In genomic region chr19:16594131-16594586, GRCh38 we compare ENCODE assay signal across 10 cellular contexts. TPM values are rescaled to one million over a fixed set of nuclear protein-coding genes. Genes with fewer than 3 reads are reported as not detected.
DNase-seq lines count a peak whose midpoint lies in the region; ATAC-seq, FAIRE-seq and TF ChIP-seq lines count a peak whose summit lies in the region.
"Had no signal": no experiment of that assay in that cellular context is flagged by ENCODE, and none has a peak within 500 bp of the region (broad histone marks: within the 10 kb centered on the region; RNA-seq: fewer than 3 reads in every experiment).

No MANE protein-coding gene starts in this region.

- peak overlapping the region; percentile 68 to 73 for H3K27ac Mint-ChIP-seq in activated naive CD4-positive, alpha-beta T cell treated with anti-CD3 and anti-CD28 coated beads, Interleukin-2, amount 50 U/mL, for 72 hours

- peaks cover 89% of the 10 kb centered on the region for H3K79me2 ChIP-seq in HepG2 (ENCODE audit: insufficient read depth, low read length)

- H3K9ac ChIP-seq in HepG2 (ENCODE audit: insufficient read depth, low read depth, low read length) = no peak overlapping the region

- H3K36me3 ChIP-seq in right lobe of liver (no peaks in the 10 kb centered on the region), HepG2 (replicated peaks in 1 of 2; ENCODE audit: control insufficient read depth in 1 of 2, insufficient read depth in 2 of 2, low read length in 2 of 2) (peaks cover 0 to 4% of the 10 kb centered on the region in 2 experiments; a peak in 1 of 5 replicates), Peyer's patch (no peaks in the 10 kb centered on the region), upper lobe of left lung (no peaks in the 10 kb centered on the region)
- H3K36me3 ChIP-seq: SJCRH30 had no signal

- peak; percentile 17 to 46 (median 25) for ATAC-seq in right lobe of liver
- ATAC-seq in HepG2 = no peak
- peak; percentile 43 to 86 for ATAC-seq in activated naive CD4-positive, alpha-beta T cell treated with anti-CD3 and anti-CD28 coated beads, Interleukin-2, amount 50 U/mL, for 72 hours
- ATAC-seq in upper lobe of left lung (ENCODE audit: low FRiP score in 2 of 2) = peak in 1 of 2 donors; percentile 31
- ATAC-seq in GM21423 (IDR thresholded peaks at IDR 0.05; ENCODE audit: unreplicated experiment) = no peak
- ATAC-seq in HG03521 (IDR thresholded peaks at IDR 0.05; ENCODE audit: unreplicated experiment) = no peak
- ATAC-seq: right cardiac atrium had no signal

- WGBS in right lobe of liver (ENCODE audit: insufficient coverage, low coverage, low lambda C conversion rate, missing lambda C conversion rate) = 50% methylated on average over 2 of the region's 10 CpGs
- 100% methylated on average over 2 of the region's 10 CpGs for WGBS in HepG2 (ENCODE audit: low lambda C conversion rate)
- 50 to 61% methylated on average over 3 to 10 of the region's 10 CpGs for WGBS in upper lobe of left lung, 2 donors

- peaks cover 20% of the 10 kb centered on the region for H4K20me1 ChIP-seq in HepG2 (ENCODE audit: insufficient read depth, low read length)

- no peak for TF ChIP-seq POLR2A in right lobe of liver (IDR thresholded peaks at IDR 0.05)
- TF ChIP-seq POLR2A in HepG2 (IDR thresholded peaks at IDR 0.05; ENCODE audit: insufficient read depth in 1 of 2, low read depth in 2 of 2, low read length in 2 of 2) = no peak
- TF ChIP-seq POLR2A in Peyer's patch (IDR thresholded peaks at IDR 0.05) = no peak
- no peak for TF ChIP-seq POLR2A in upper lobe of left lung (IDR thresholded peaks at IDR 0.05)

- in situ Hi-C loops in HepG2 (cut with HindIII; ENCODE audit: extremely low pct_ligation_motif_present, low pct_unique_long_range_greater_than_20kb) = no loop called here

- H3K4me2 ChIP-seq in HepG2 (ENCODE audit: low read depth, low read length) = no peak overlapping the region

- H3K4me3 ChIP-seq in right lobe of liver = no peak overlapping the region
- H3K4me3 ChIP-seq in HepG2 (replicated peaks in 1 of 3; ENCODE audit: insufficient read depth in 1 of 3, low read depth in 2 of 3, low read length in 3 of 3) = no peak overlapping the region
- peak overlapping the region in 1 of 4 donors; percentile 16 for H3K4me3 ChIP-seq in Peyer's patch
- H3K4me3 ChIP-seq in upper lobe of left lung = no peak overlapping the region
- H3K4me3 ChIP-seq: SJCRH30 had no signal

- no peaks in the 10 kb centered on the region for H3K9me3 ChIP-seq in right lobe of liver
- no peaks in the 10 kb centered on the region for H3K9me3 ChIP-seq in HepG2 (ENCODE audit: low read length)
- H3K9me3 ChIP-seq in Peyer's patch = no peaks in the 10 kb centered on the region
- no peaks in the 10 kb centered on the region for H3K9me3 ChIP-seq in upper lobe of left lung
- H3K9me3 ChIP-seq: SJCRH30 had no signal

- H3K36me3 Mint-ChIP-seq in activated naive CD4-positive, alpha-beta T cell treated with anti-CD3 and anti-CD28 coated beads, Interleukin-2, amount 50 U/mL, for 72 hours = no peaks in the 10 kb centered on the region

- DNase-seq in right lobe of liver = no peak
- DNase-seq in HepG2 (ENCODE audit: low spot score) = no peak
- peak in 2 of 3 donors; percentile 72 for DNase-seq in Peyer's patch
- DNase-seq in activated naive CD4-positive, alpha-beta T cell treated with anti-CD3 and anti-CD28 coated beads, Interleukin-2, amount 50 U/mL, for 72 hours (ENCODE audit: low spot score in 2 of 2) = peak in 1 of 2 donors; percentile 80
- DNase-seq in upper lobe of left lung = peak; percentile 47 to 77
- no peak for DNase-seq in RKO (ENCODE audit: low spot score)
- DNase-seq: right cardiac atrium, SJCRH30 had no signal

- TF ChIP-seq CTCF in right lobe of liver (IDR thresholded peaks at IDR 0.05) = no peak
- no peak for TF ChIP-seq CTCF in HepG2 (CRISPR knock-in tag; IDR thresholded peaks at IDR 0.05)
- TF ChIP-seq CTCF in Peyer's patch (IDR thresholded peaks at IDR 0.05) = no peak
- no peak for TF ChIP-seq CTCF in upper lobe of left lung (IDR thresholded peaks at IDR 0.05)

- H3K9me3 Mint-ChIP-seq in activated naive CD4-positive, alpha-beta T cell treated with anti-CD3 and anti-CD28 coated beads, Interleukin-2, amount 50 U/mL, for 72 hours = no peaks in the 10 kb centered on the region

- FAIRE-seq in HepG2 (lab: Jason Lieb, UNC) = no peak

- CTCF ChIA-PET in HepG2 (lab: Yijun Ruan, JAX; ENCODE audit: low intra/inter-chr PET ratio, low total read pairs) = no interaction called here

- POLR2A ChIA-PET in HepG2 (lab: Yijun Ruan, JAX) = no interaction called here

- H3K4me1 ChIP-seq in right lobe of liver = peaks cover 0 to 4% (median 0%) of the 10 kb centered on the region in 4 donors
- peaks cover 22% of the 10 kb centered on the region for H3K4me1 ChIP-seq in HepG2 (ENCODE audit: insufficient read depth, low read length)
- H3K4me1 ChIP-seq in Peyer's patch = peaks cover 0 to 47% (median 21%) of the 10 kb centered on the region in 4 donors
- H3K4me1 ChIP-seq in upper lobe of left lung = peaks cover 34 to 72% (median 47%) of the 10 kb centered on the region in 4 donors

- H3K27ac ChIP-seq in right lobe of liver (no peak overlapping the region), HepG2 (ENCODE audit: extremely low read length, insufficient read depth, low read length) (no peak overlapping the region), Peyer's patch (peak overlapping the region in 3 of 4 donors; percentile 3 to 59 (median 27)), upper lobe of left lung (peak overlapping the region in 2 of 4 donors; percentile 12 to 41)
- H3K27ac ChIP-seq: SJCRH30 had no signal

- no peak for TF ChIP-seq RAD21 in HepG2 (CRISPR knock-in tag; IDR thresholded peaks at IDR 0.05)

- TF ChIP-seq EP300 in HepG2 (IDR thresholded peaks at IDR 0.05; ENCODE audit: low read depth in 2 of 2, low read length in 2 of 2) (no peak), HepG2 (CRISPR knock-in tag; IDR thresholded peaks at IDR 0.05; ENCODE audit: borderline replicate concordance) (no peak), upper lobe of left lung (IDR thresholded peaks at IDR 0.05) (no peak)

- intact Hi-C loops in right lobe of liver (cut with DNase I) (no loop called here), HepG2 (cut with micrococcal nuclease; ENCODE audit: unreplicated experiment) (no loop called here)

- H3K27me3 ChIP-seq in right lobe of liver (no peaks in the 10 kb centered on the region), HepG2 (ENCODE audit: control insufficient read depth in 1 of 2, insufficient read depth in 2 of 2, low read length in 2 of 2) (no peaks in the 10 kb centered on the region), Peyer's patch (no peaks in the 10 kb centered on the region), upper lobe of left lung (no peaks in the 10 kb centered on the region)
- H3K27me3 ChIP-seq: SJCRH30 had no signal

- no TSS peak for BruUV-seq in HepG2 (replicated peaks; lab: Mats Ljungman, UMichigan)

- H2AFZ ChIP-seq in HepG2 (ENCODE audit: low read length) = no peak overlapping the region

RNA-seq across cellular contexts. Expression of gene SLC35E1, which starts 21.9 kb away (rescaled TPM):
- total RNA-seq in right lobe of liver (10 to 100 TPM; 17.2 to 27.4 (median 20.1) TPM), HepG2 (2016; rRNA removed; fragmentation: Illumina TruSeq; extraction: Trizol) (17.2 and 21.2 TPM in 2 replicates), Peyer's patch (10 to 100 TPM; 23.9 to 62.0 (median 41.9) TPM), upper lobe of left lung (10 to 100 TPM; 48.5 to 60.8 (median 53.2) TPM)
- total RNA-seq in HepG2 (2016; cell fraction: cytosol; rRNA removed; fragmentation: Illumina TruSeq; extraction: Trizol; ENCODE audit: low read depth) = 6.0 and 7.6 TPM in 2 replicates
- total RNA-seq in HepG2 (2016; cell fraction: insoluble cytoplasmic fraction; rRNA removed; fragmentation: Illumina TruSeq; extraction: Trizol) = 15.6 and 20.2 TPM in 2 replicates
- total RNA-seq in HepG2 (2016; cell fraction: membrane; rRNA removed; fragmentation: Illumina TruSeq; extraction: Trizol) = 18.9 and 19.7 TPM in 2 replicates
- total RNA-seq in HepG2 (2016; cell fraction: nucleus; rRNA removed; fragmentation: Illumina TruSeq; extraction: Trizol) = 18.5 and 21.4 TPM in 2 replicates
- 46.5 and 48.0 TPM in 2 replicates for polyA plus RNA-seq in HepG2 (2011; rRNA removed)
- 31.6 and 37.8 TPM in 2 replicates for polyA plus RNA-seq in HepG2 (2011; cell fraction: cytosol; rRNA removed)
- polyA plus RNA-seq in HepG2 (2011; cell fraction: nucleus; rRNA removed) = 26.3 and 38.8 TPM in 2 replicates
- polyA plus RNA-seq in HepG2 (2012) = 25.6 and 26.5 TPM in 2 replicates
- polyA plus RNA-seq in HepG2 (2016; cell fraction: cytosol; fragmentation: Illumina TruSeq; extraction: Trizol; ENCODE audit: low read depth) = 5.7 and 6.3 TPM in 2 replicates
- polyA plus RNA-seq in HepG2 (2016; cell fraction: insoluble cytoplasmic fraction; fragmentation: Illumina TruSeq; extraction: Trizol; ENCODE audit: low read depth) = 16.1 and 22.5 TPM in 2 replicates
- polyA plus RNA-seq in HepG2 (2016; cell fraction: membrane; fragmentation: Illumina TruSeq; extraction: Trizol; ENCODE audit: low read depth) = 20.6 and 22.2 TPM in 2 replicates
- 45.9 and 46.6 TPM in 2 replicates for polyA plus RNA-seq in HepG2 (2016; cell fraction: nucleus; fragmentation: Illumina TruSeq; extraction: Trizol; ENCODE audit: insufficient read depth, low read depth)
- 181 and 185 TPM in 2 replicates for polyA minus RNA-seq in HepG2 (2011; rRNA and poly(A)+ RNA removed; ENCODE audit: low replicate concordance)
- polyA minus RNA-seq in HepG2 (2011; cell fraction: cytosol; rRNA and poly(A)+ RNA removed) = 33.0 and 39.5 TPM in 2 replicates
- polyA minus RNA-seq in HepG2 (2011; cell fraction: nucleus; rRNA and poly(A)+ RNA removed) = 24.8 and 31.7 TPM in 2 replicates
- 10 to 100 TPM; 39.5 to 58.2 TPM for total RNA-seq in activated naive CD4-positive, alpha-beta T cell treated with anti-CD3 and anti-CD28 coated beads, Interleukin-2, amount 50 U/mL, for 72 hours

RNA-seq across cellular contexts. Expression of gene MED26, which starts 33.8 kb away (rescaled TPM):
- total RNA-seq in right lobe of liver (1 to 10 TPM; 3.4 to 5.4 (median 4.4) TPM), HepG2 (2016; rRNA removed; fragmentation: Illumina TruSeq; extraction: Trizol) (3.3 and 3.8 TPM in 2 replicates), Peyer's patch (10 to 100 TPM in 1 of 4 donors, 1 to 10 TPM in 3; 5.4 to 13.9 (median 8.9) TPM), upper lobe of left lung (10 to 100 TPM; 12.6 to 26.5 (median 13.8) TPM)
- 0.88 and 1.1 TPM in 2 replicates for total RNA-seq in HepG2 (2016; cell fraction: cytosol; rRNA removed; fragmentation: Illumina TruSeq; extraction: Trizol; ENCODE audit: low read depth)
- 2.3 and 2.9 TPM in 2 replicates for total RNA-seq in HepG2 (2016; cell fraction: insoluble cytoplasmic fraction; rRNA removed; fragmentation: Illumina TruSeq; extraction: Trizol)
- 2.2 and 2.5 TPM in 2 replicates for total RNA-seq in HepG2 (2016; cell fraction: membrane; rRNA removed; fragmentation: Illumina TruSeq; extraction: Trizol)
- 4.4 and 6.8 TPM in 2 replicates for total RNA-seq in HepG2 (2016; cell fraction: nucleus; rRNA removed; fragmentation: Illumina TruSeq; extraction: Trizol)
- 3.3 and 3.5 TPM in 2 replicates for polyA plus RNA-seq in HepG2 (2011; rRNA removed)
- 2.7 and 3.7 TPM in 2 replicates for polyA plus RNA-seq in HepG2 (2011; cell fraction: cytosol; rRNA removed)
- polyA plus RNA-seq in HepG2 (2011; cell fraction: nucleus; rRNA removed) = 4.2 and 6.4 TPM in 2 replicates
- polyA plus RNA-seq in HepG2 (2012) = 3.0 and 3.2 TPM in 2 replicates
- 0.35 and 0.40 TPM in 2 replicates for polyA plus RNA-seq in HepG2 (2016; cell fraction: cytosol; fragmentation: Illumina TruSeq; extraction: Trizol; ENCODE audit: low read depth)
- 3.6 and 5.3 TPM in 2 replicates for polyA plus RNA-seq in HepG2 (2016; cell fraction: insoluble cytoplasmic fraction; fragmentation: Illumina TruSeq; extraction: Trizol; ENCODE audit: low read depth)
- polyA plus RNA-seq in HepG2 (2016; cell fraction: membrane; fragmentation: Illumina TruSeq; extraction: Trizol; ENCODE audit: low read depth) = 1.6 and 1.7 TPM in 2 replicates
- 6.4 and 8.6 TPM in 2 replicates for polyA plus RNA-seq in HepG2 (2016; cell fraction: nucleus; fragmentation: Illumina TruSeq; extraction: Trizol; ENCODE audit: insufficient read depth, low read depth)
- 12.3 and 16.1 TPM in 2 replicates for polyA minus RNA-seq in HepG2 (2011; rRNA and poly(A)+ RNA removed; ENCODE audit: low replicate concordance)
- polyA minus RNA-seq in HepG2 (2011; cell fraction: cytosol; rRNA and poly(A)+ RNA removed) = 4.7 and 5.5 TPM in 2 replicates
- 14.0 and 19.3 TPM in 2 replicates for polyA minus RNA-seq in HepG2 (2011; cell fraction: nucleus; rRNA and poly(A)+ RNA removed)
- total RNA-seq in activated naive CD4-positive, alpha-beta T cell treated with anti-CD3 and anti-CD28 coated beads, Interleukin-2, amount 50 U/mL, for 72 hours = 10 to 100 TPM; 24.1 TPM

RNA-seq across cellular contexts. Expression of gene CHERP, which starts 51.9 kb away (rescaled TPM):
- 10 to 100 TPM in 4 of 6 experiments, 1 to 10 TPM in 2; 6.8 to 26.2 (median 20.6) TPM for total RNA-seq in right lobe of liver
- total RNA-seq in HepG2 (2016; rRNA removed; fragmentation: Illumina TruSeq; extraction: Trizol) = 4.3 and 9.1 TPM in 2 replicates
- 3.8 and 4.0 TPM in 2 replicates for total RNA-seq in HepG2 (2016; cell fraction: cytosol; rRNA removed; fragmentation: Illumina TruSeq; extraction: Trizol; ENCODE audit: low read depth)
- total RNA-seq in HepG2 (2016; cell fraction: insoluble cytoplasmic fraction; rRNA removed; fragmentation: Illumina TruSeq; extraction: Trizol) = 6.0 and 7.4 TPM in 2 replicates
- 5.5 and 6.1 TPM in 2 replicates for total RNA-seq in HepG2 (2016; cell fraction: membrane; rRNA removed; fragmentation: Illumina TruSeq; extraction: Trizol)
- total RNA-seq in HepG2 (2016; cell fraction: nucleus; rRNA removed; fragmentation: Illumina TruSeq; extraction: Trizol) = 8.1 and 13.9 TPM in 2 replicates
- 5.4 and 5.9 TPM in 2 replicates for polyA plus RNA-seq in HepG2 (2011; rRNA removed)
- 2.9 and 3.2 TPM in 2 replicates for polyA plus RNA-seq in HepG2 (2011; cell fraction: cytosol; rRNA removed)
- polyA plus RNA-seq in HepG2 (2011; cell fraction: nucleus; rRNA removed) = 34.4 and 39.5 TPM in 2 replicates
- 20.4 and 25.1 TPM in 2 replicates for polyA plus RNA-seq in HepG2 (2012)
- 2.1 and 2.2 TPM in 2 replicates for polyA plus RNA-seq in HepG2 (2016; cell fraction: cytosol; fragmentation: Illumina TruSeq; extraction: Trizol; ENCODE audit: low read depth)
- polyA plus RNA-seq in HepG2 (2016; cell fraction: insoluble cytoplasmic fraction; fragmentation: Illumina TruSeq; extraction: Trizol; ENCODE audit: low read depth) = 19.7 and 26.9 TPM in 2 replicates
- polyA plus RNA-seq in HepG2 (2016; cell fraction: membrane; fragmentation: Illumina TruSeq; extraction: Trizol; ENCODE audit: low read depth) = 4.9 and 6.0 TPM in 2 replicates
- polyA plus RNA-seq in HepG2 (2016; cell fraction: nucleus; fragmentation: Illumina TruSeq; extraction: Trizol; ENCODE audit: insufficient read depth, low read depth) = 54.8 and 59.8 TPM in 2 replicates
- 10.1 and 16.3 TPM in 2 replicates for polyA minus RNA-seq in HepG2 (2011; rRNA and poly(A)+ RNA removed; ENCODE audit: low replicate concordance)
- polyA minus RNA-seq in HepG2 (2011; cell fraction: cytosol; rRNA and poly(A)+ RNA removed) = 7.1 and 9.3 TPM in 2 replicates
- 18.4 and 19.8 TPM in 2 replicates for polyA minus RNA-seq in HepG2 (2011; cell fraction: nucleus; rRNA and poly(A)+ RNA removed)
- total RNA-seq in Peyer's patch = 10 to 100 TPM; 11.4 to 26.4 (median 22.4) TPM
- 100 to 1,000 TPM in 1 of 2 donors, 10 to 100 TPM in 1; 54.9 to 117 TPM for total RNA-seq in activated naive CD4-positive, alpha-beta T cell treated with anti-CD3 and anti-CD28 coated beads, Interleukin-2, amount 50 U/mL, for 72 hours
- total RNA-seq in upper lobe of left lung = 10 to 100 TPM; 10.8 to 38.6 (median 22.0) TPM

Comparison
In these comparisons a context has a peak if more than half of its experiments do, and no peak if none do; other contexts are left out.
1. ATAC-seq: peak in right lobe of liver (4 of 4) and activated naive CD4-positive, alpha-beta T cell treated with anti-CD3 and anti-CD28 coated beads, Interleukin-2, amount 50 U/mL, for 72 hours (2 of 2); none in HepG2 (single experiment), GM21423 (single experiment) and HG03521 (single experiment).
2. DNase-seq: peak in Peyer's patch (2 of 3) and upper lobe of left lung (2 of 2); none in right lobe of liver (0 of 3), HepG2 (single experiment) and RKO (single experiment).
3. H3K27ac ChIP-seq: peak in Peyer's patch (3 of 4); none in right lobe of liver (0 of 3) and HepG2 (single experiment).